In genomic region chr5:148543727-148544126, GRCh38 we compare ENCODE assay signal across 27 cellular contexts.
"Had no signal": no experiment of that assay in that cellular context is flagged by ENCODE, and none has a peak within 500 bp of the region (broad histone marks: within the 10 kb centered on the region; RNA-seq: fewer than 3 reads in every experiment).

No MANE protein-coding gene starts in this region.

- H3K9me3 Mint-ChIP-seq: activated T-helper 1 cell treated with anti-CD3 and anti-CD28 coated beads, Interleukin-12 subunit alpha, Interleukin-12 subunit beta, Interleukin-2, Interleukin-4 antibody, amounts not matched to agents 30 ng/mL and 10 ng/mL and 1 ng/mL, durations not matched to agents 14 hours and 24 hours and 36 hours had no signal

- H3K4me1 Mint-ChIP-seq: activated CD8-positive, alpha-beta memory T cell treated with anti-CD3 and anti-CD28 coated beads, Interleukin-2, amount 10 ng/mL, durations not matched to agents 7 days and 5 days; activated naive CD4-positive, alpha-beta T cell treated with anti-CD3 and anti-CD28 coated beads, Interleukin-2, amount 50 U/mL, for 24 hours; T-helper 17 cell; WTC11 had no signal

- H3K4me3 Mint-ChIP-seq: activated CD8-positive, alpha-beta memory T cell treated with anti-CD3 and anti-CD28 coated beads, Interleukin-2, amount 10 ng/mL, durations not matched to agents 7 days and 5 days; activated naive CD4-positive, alpha-beta T cell treated with anti-CD3 and anti-CD28 coated beads, Interleukin-2, amount 50 U/mL, for 24 hours; activated T-cell treated with anti-CD3 and anti-CD28 coated beads, Interleukin-2, amount 50 U/mL, for 24 hours; activated T-helper 1 cell treated with anti-CD3 and anti-CD28 coated beads, Interleukin-12 subunit alpha, Interleukin-12 subunit beta, Interleukin-2, Interleukin-4 antibody, amounts not matched to agents 30 ng/mL and 10 ng/mL and 1 ng/mL, durations not matched to agents 14 hours and 24 hours and 36 hours; T-helper 17 cell; WTC11 had no signal

- ATAC-seq: activated CD8-positive, alpha-beta memory T cell treated with anti-CD3 and anti-CD28 coated beads, Interleukin-2, amount 10 ng/mL, durations not matched to agents 7 days and 5 days; T-helper 17 cell; WTC11 had no signal

- H3K36me3 ChIP-seq: breast epithelium had no signal

- DNase-seq: activated CD4-positive, alpha-beta T cell treated with anti-CD3 and anti-CD28 coated beads for 48 hours; activated CD4-positive, alpha-beta T cell treated with anti-CD3 and anti-CD28 coated beads, Interleukin-2, amount 50 U/mL, for 4 hours; activated CD4-positive, CD25-positive, alpha-beta regulatory T cell treated with anti-CD3 and anti-CD28 coated beads, Interleukin-2, amount 50 U/mL, for 72 hours; activated CD8-positive, alpha-beta memory T cell treated with anti-CD3 and anti-CD28 coated beads, Interleukin-2, amount 10 ng/mL, durations not matched to agents 7 days and 5 days; activated effector memory CD4-positive, alpha-beta T cell treated with Interleukin-2 at 50 U/mL for 16 hours; activated naive CD4-positive, alpha-beta T cell; activated T-cell treated with anti-CD3 and anti-CD28 coated beads, Interleukin-2, amount 50 U/mL, for 24 hours; amygdala; KG1; MV-4-11; NCI-H1092 treated with DMSO at 0.1 percent for 48 hours; NCI-H1417 treated with DMSO at 0.1 percent for 48 hours; NCI-H1694; NCI-H2029; NCI-H2107; NCI-H2171 treated with DMSO at 0.1 percent for 48 hours; NCI-H345; NCI-H510A; NCI-H526 treated with DMSO at 0.1 percent for 48 hours; NCI-H82; SIG-M5; T-helper 17 cell; T-helper 9 cell had no signal

- H3K27ac ChIP-seq: breast epithelium had no signal

- H3K4me3 ChIP-seq: breast epithelium had no signal

- H3K4me1 ChIP-seq: breast epithelium had no signal

- H3K27me3 ChIP-seq: breast epithelium had no signal

- H3K27ac Mint-ChIP-seq: activated CD8-positive, alpha-beta memory T cell treated with anti-CD3 and anti-CD28 coated beads, Interleukin-2, amount 10 ng/mL, durations not matched to agents 7 days and 5 days; activated naive CD4-positive, alpha-beta T cell treated with anti-CD3 and anti-CD28 coated beads, Interleukin-2, amount 50 U/mL, for 24 hours; activated T-cell treated with anti-CD3 and anti-CD28 coated beads, Interleukin-2, amount 50 U/mL, for 24 hours; activated T-helper 1 cell treated with anti-CD3 and anti-CD28 coated beads, Interleukin-12 subunit alpha, Interleukin-12 subunit beta, Interleukin-2, Interleukin-4 antibody, amounts not matched to agents 30 ng/mL and 10 ng/mL and 1 ng/mL, durations not matched to agents 14 hours and 24 hours and 36 hours; T-helper 17 cell; WTC11 had no signal

- H3K36me3 Mint-ChIP-seq: activated CD8-positive, alpha-beta memory T cell treated with anti-CD3 and anti-CD28 coated beads, Interleukin-2, amount 10 ng/mL, durations not matched to agents 7 days and 5 days; activated naive CD4-positive, alpha-beta T cell treated with anti-CD3 and anti-CD28 coated beads, Interleukin-2, amount 50 U/mL, for 24 hours; WTC11 had no signal
